ENCODE assay signal across 4 cellular contexts in the genomic region with DNA sequence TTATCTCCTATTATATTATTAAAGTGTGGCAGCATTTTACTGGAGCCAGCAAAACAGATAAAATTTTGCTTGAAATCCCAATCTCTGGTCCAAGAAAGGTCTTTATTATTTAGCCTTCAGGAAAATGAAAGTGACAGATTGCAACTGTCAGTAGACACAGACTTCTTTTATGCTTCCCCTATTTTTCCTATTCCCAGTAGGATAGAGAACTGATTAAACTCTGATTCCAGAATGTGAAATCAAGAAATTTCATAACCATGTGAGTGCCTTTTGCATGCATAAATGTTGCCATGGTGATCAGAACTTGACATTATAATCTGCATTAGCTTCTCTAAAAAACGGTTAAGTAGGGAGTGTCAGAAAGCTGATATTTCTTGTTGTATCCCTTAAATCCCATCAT.
"Had no signal": no experiment of that assay in that cellular context is flagged by ENCODE, and none has a peak within 500 bp of the region (broad histone marks: within the 10 kb centered on the region; RNA-seq: fewer than 3 reads in every experiment).

No MANE protein-coding gene starts in this region.

- H3K27ac ChIP-seq: HL-60 had no signal

- H3K4me3 ChIP-seq: K562 had no signal

- DNase-seq: IMR-90, KBM-7 had no signal
